In genomic region chr20:63455568-63455859, GRCh38 we compare ENCODE assay signal across 1 cellular context.
TF ChIP-seq lines count a peak whose summit lies in the region.

No MANE protein-coding gene starts in this region.

TF ChIP-seq in neural cell, 6 proteins besides CTCF, POLR2A, EP300 and RAD21 (continued from another document):
- TF ChIP-seq, protein P1, sequence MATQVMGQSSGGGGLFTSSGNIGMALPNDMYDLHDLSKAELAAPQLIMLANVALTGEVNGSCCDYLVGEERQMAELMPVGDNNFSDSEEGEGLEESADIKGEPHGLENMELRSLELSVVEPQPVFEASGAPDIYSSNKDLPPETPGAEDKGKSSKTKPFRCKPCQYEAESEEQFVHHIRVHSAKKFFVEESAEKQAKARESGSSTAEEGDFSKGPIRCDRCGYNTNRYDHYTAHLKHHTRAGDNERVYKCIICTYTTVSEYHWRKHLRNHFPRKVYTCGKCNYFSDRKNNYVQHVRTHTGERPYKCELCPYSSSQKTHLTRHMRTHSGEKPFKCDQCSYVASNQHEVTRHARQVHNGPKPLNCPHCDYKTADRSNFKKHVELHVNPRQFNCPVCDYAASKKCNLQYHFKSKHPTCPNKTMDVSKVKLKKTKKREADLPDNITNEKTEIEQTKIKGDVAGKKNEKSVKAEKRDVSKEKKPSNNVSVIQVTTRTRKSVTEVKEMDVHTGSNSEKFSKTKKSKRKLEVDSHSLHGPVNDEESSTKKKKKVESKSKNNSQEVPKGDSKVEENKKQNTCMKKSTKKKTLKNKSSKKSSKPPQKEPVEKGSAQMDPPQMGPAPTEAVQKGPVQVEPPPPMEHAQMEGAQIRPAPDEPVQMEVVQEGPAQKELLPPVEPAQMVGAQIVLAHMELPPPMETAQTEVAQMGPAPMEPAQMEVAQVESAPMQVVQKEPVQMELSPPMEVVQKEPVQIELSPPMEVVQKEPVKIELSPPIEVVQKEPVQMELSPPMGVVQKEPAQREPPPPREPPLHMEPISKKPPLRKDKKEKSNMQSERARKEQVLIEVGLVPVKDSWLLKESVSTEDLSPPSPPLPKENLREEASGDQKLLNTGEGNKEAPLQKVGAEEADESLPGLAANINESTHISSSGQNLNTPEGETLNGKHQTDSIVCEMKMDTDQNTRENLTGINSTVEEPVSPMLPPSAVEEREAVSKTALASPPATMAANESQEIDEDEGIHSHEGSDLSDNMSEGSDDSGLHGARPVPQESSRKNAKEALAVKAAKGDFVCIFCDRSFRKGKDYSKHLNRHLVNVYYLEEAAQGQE (IDR thresholded peaks at IDR 0.05; ENCODE audit: borderline replicate concordance) = no peak
